Comparison of ENCODE assay signal across 9 cellular contexts in the genomic region with DNA sequence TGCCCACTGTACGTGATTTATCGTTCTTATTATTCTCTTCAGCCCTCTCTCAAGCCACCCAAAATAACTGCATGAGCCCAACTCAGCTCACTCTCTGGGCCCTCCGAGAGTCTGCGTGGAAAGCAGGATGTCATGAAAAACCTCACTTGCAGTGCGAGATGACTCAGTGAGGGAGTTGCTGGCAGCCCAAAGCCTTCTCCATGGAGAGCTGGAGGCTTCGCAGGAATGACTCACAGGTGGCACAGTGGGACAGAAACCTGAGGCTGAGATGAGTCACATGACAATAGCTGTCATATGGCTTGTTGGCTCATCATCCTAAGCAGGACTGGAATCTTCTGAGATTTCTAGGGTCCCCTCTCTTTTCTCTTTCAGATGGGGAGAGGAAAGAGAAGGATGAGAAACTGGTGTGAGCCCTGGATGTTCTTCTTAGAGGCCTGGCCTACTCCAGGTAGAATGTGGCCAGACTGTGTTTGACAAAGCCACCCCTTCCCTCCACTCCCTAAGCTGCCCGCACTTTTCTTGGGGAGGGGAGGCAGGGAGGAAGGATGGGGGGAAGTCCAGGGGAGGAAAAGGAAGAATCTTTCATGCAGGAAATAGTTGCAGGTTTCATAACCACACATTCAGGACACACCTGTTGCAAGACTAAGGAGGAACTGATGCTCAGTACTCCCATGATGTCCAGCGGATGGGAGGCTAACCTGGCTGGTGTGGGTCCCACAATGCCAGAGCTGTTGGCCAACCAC.
DNase-seq lines count a peak whose midpoint lies in the region; ATAC-seq, FAIRE-seq and TF ChIP-seq lines count a peak whose summit lies in the region.
"Had no signal": no experiment of that assay in that cellular context is flagged by ENCODE, and none has a peak within 500 bp of the region (broad histone marks: within the 10 kb centered on the region; RNA-seq: fewer than 3 reads in every experiment).

No MANE protein-coding gene starts in this region.

- H2AFZ ChIP-seq in HepG2 (ENCODE audit: low read length), result no peak overlapping the region

- H3K27me3 Mint-ChIP-seq in activated naive CD8-positive, alpha-beta T cell treated with anti-CD3 and anti-CD28 coated beads, Interleukin-2, amount 50 U/mL, for 24 hours, result peaks cover 3% of the 10 kb centered on the region

- no peak for TF ChIP-seq EP300 in HepG2 (IDR thresholded peaks at IDR 0.05; ENCODE audit: low read depth in 2 of 2, low read length in 2 of 2)
- no peak for TF ChIP-seq EP300 in HepG2 (CRISPR knock-in tag; IDR thresholded peaks at IDR 0.05; ENCODE audit: borderline replicate concordance)

- H3K27me3 ChIP-seq in HepG2 (ENCODE audit: control insufficient read depth in 1 of 2, insufficient read depth in 2 of 2, low read length in 2 of 2) (peaks cover 5 to 57% of the 10 kb centered on the region in 2 experiments; a peak in 4 of 5 replicates), uterus (no peaks in the 10 kb centered on the region)

- H3K9me3 ChIP-seq in HepG2 (ENCODE audit: low read length), result no peaks in the 10 kb centered on the region
- no peaks in the 10 kb centered on the region for H3K9me3 ChIP-seq in uterus

- H4K20me1 ChIP-seq in HepG2 (ENCODE audit: insufficient read depth, low read length), result no peaks in the 10 kb centered on the region

- no peaks in the 10 kb centered on the region for H3K79me2 ChIP-seq in HepG2 (ENCODE audit: insufficient read depth, low read length)

- peak; percentile 60 to 76 for DNase-seq in activated naive CD4-positive, alpha-beta T cell treated with anti-CD3 and anti-CD28 coated beads, Interleukin-2, amount 50 U/mL, for 72 hours (ENCODE audit: low spot score in 2 of 2)
- DNase-seq in activated naive CD4-positive, alpha-beta T cell treated with anti-CD3 and anti-CD28 coated beads, Interleukin-2, amount 50 U/mL, for 16 hours, result no peak
- DNase-seq in activated naive CD8-positive, alpha-beta T cell treated with anti-CD3 and anti-CD28 coated beads, Interleukin-2, amount 50 U/mL, for 24 hours, result peak; percentile 26
- DNase-seq in HepG2 (ENCODE audit: low spot score), result peak; percentile 23
- DNase-seq in uterus, result peak; percentile 15 to 33
- DNase-seq in DMS79 (lab: John Stamatoyannopoulos, UW), result no peak
- DNase-seq in NCI-H510A treated with DMSO at 0.1 percent for 48 hours (lab: John Stamatoyannopoulos, UW), result no peak
- DNase-seq: activated B cell treated with CpG ODN at 0.5 μM for 24 hours had no signal

- POLR2A ChIA-PET in HepG2 (lab: Yijun Ruan, JAX), result no interaction called here

- no peaks in the 10 kb centered on the region for H3K9me3 Mint-ChIP-seq in activated naive CD4-positive, alpha-beta T cell treated with anti-CD3 and anti-CD28 coated beads, Interleukin-2, amount 50 U/mL, for 72 hours
- H3K9me3 Mint-ChIP-seq in activated naive CD8-positive, alpha-beta T cell treated with anti-CD3 and anti-CD28 coated beads, Interleukin-2, amount 50 U/mL, for 24 hours, result no peaks in the 10 kb centered on the region
- H3K9me3 Mint-ChIP-seq: activated B cell treated with CpG ODN at 0.5 μM for 24 hours had no signal

- ATAC-seq in activated naive CD4-positive, alpha-beta T cell treated with anti-CD3 and anti-CD28 coated beads, Interleukin-2, amount 50 U/mL, for 72 hours, result peak; percentile 98 to 99
- peak; percentile 86 for ATAC-seq in activated naive CD8-positive, alpha-beta T cell treated with anti-CD3 and anti-CD28 coated beads, Interleukin-2, amount 50 U/mL, for 24 hours
- ATAC-seq in HepG2, result peak; percentile 25; the same call in 1 of the 3 replicates
- ATAC-seq in GM18511 (IDR thresholded peaks at IDR 0.05; ENCODE audit: unreplicated experiment), result no peak

- no peak overlapping the region for H3K4me2 ChIP-seq in HepG2 (ENCODE audit: low read depth, low read length)

- in situ Hi-C loops in HepG2 (cut with HindIII; ENCODE audit: extremely low pct_ligation_motif_present, low pct_unique_long_range_greater_than_20kb), result no loop called here

- H3K4me1 ChIP-seq in HepG2 (ENCODE audit: insufficient read depth, low read length) (no peaks in the 10 kb centered on the region), uterus (no peaks in the 10 kb centered on the region)

- TF ChIP-seq CTCF in HepG2 (CRISPR knock-in tag; IDR thresholded peaks at IDR 0.05), result no peak
- TF ChIP-seq CTCF in uterus (IDR thresholded peaks at IDR 0.05), result no peak

- no peak for TF ChIP-seq RAD21 in HepG2 (CRISPR knock-in tag; IDR thresholded peaks at IDR 0.05)

- BruUV-seq in HepG2 (replicated peaks; lab: Mats Ljungman, UMichigan), result no TSS peak

- intact Hi-C loops in HepG2 (cut with micrococcal nuclease; ENCODE audit: unreplicated experiment) (no loop called here), uterus (cut with DNase I; ENCODE audit: low total_unique reads) (no loop called here)

- CTCF ChIA-PET in HepG2 (lab: Yijun Ruan, JAX; ENCODE audit: low intra/inter-chr PET ratio, low total read pairs), result no interaction called here

- peaks cover 5% of the 10 kb centered on the region for H3K4me1 Mint-ChIP-seq in activated naive CD8-positive, alpha-beta T cell treated with anti-CD3 and anti-CD28 coated beads, Interleukin-2, amount 50 U/mL, for 24 hours
- H3K4me1 Mint-ChIP-seq: activated B cell treated with CpG ODN at 0.5 μM for 24 hours had no signal

- H3K36me3 Mint-ChIP-seq in activated naive CD4-positive, alpha-beta T cell treated with anti-CD3 and anti-CD28 coated beads, Interleukin-2, amount 50 U/mL, for 72 hours, result no peaks in the 10 kb centered on the region
- no peaks in the 10 kb centered on the region for H3K36me3 Mint-ChIP-seq in activated naive CD8-positive, alpha-beta T cell treated with anti-CD3 and anti-CD28 coated beads, Interleukin-2, amount 50 U/mL, for 24 hours (ENCODE audit: low read depth)

- H3K4me3 ChIP-seq in HepG2 (replicated peaks in 1 of 3; ENCODE audit: insufficient read depth in 1 of 3, low read depth in 2 of 3, low read length in 3 of 3) (no peak overlapping the region), uterus (no peak overlapping the region)

- H3K27ac ChIP-seq in HepG2 (ENCODE audit: extremely low read length, insufficient read depth, low read length) (no peak overlapping the region), uterus (no peak overlapping the region)

- H3K4me3 Mint-ChIP-seq in activated naive CD8-positive, alpha-beta T cell treated with anti-CD3 and anti-CD28 coated beads, Interleukin-2, amount 50 U/mL, for 24 hours, result no peak overlapping the region
- H3K4me3 Mint-ChIP-seq: activated B cell treated with CpG ODN at 0.5 μM for 24 hours had no signal

- peak overlapping the region in 1 of 2 donors; percentile 8 for H3K27ac Mint-ChIP-seq in activated naive CD4-positive, alpha-beta T cell treated with anti-CD3 and anti-CD28 coated beads, Interleukin-2, amount 50 U/mL, for 72 hours
- H3K27ac Mint-ChIP-seq in activated naive CD8-positive, alpha-beta T cell treated with anti-CD3 and anti-CD28 coated beads, Interleukin-2, amount 50 U/mL, for 24 hours, result no peak overlapping the region
- H3K27ac Mint-ChIP-seq: activated B cell treated with CpG ODN at 0.5 μM for 24 hours had no signal

- H3K36me3 ChIP-seq in HepG2 (replicated peaks in 1 of 2; ENCODE audit: control insufficient read depth in 1 of 2, insufficient read depth in 2 of 2, low read length in 2 of 2) (no peaks in the 10 kb centered on the region), uterus (no peaks in the 10 kb centered on the region)

- H3K9ac ChIP-seq in HepG2 (ENCODE audit: insufficient read depth, low read depth, low read length), result no peak overlapping the region

- 6% methylated on average over 8 of the region's 8 CpGs for WGBS in HepG2 (ENCODE audit: low lambda C conversion rate)

- no peak for TF ChIP-seq POLR2A in HepG2 (IDR thresholded peaks at IDR 0.05; ENCODE audit: insufficient read depth in 1 of 2, low read depth in 2 of 2, low read length in 2 of 2)
- TF ChIP-seq POLR2A in uterus (IDR thresholded peaks at IDR 0.05), result no peak

- no peak for FAIRE-seq in HepG2 (lab: Jason Lieb, UNC)

TF ChIP-seq in HepG2, 621 proteins besides CTCF, POLR2A, EP300 and RAD21 (continues in another document):
- TF ChIP-seq PCBP2 (optimal IDR thresholded peaks at IDR 0.05; ENCODE audit: low read depth, low read length, poor library complexity, severe bottlenecking), result no peak
- TF ChIP-seq ZBTB7B (CRISPR knock-in tag; IDR thresholded peaks at IDR 0.05), result no peak
- TF ChIP-seq ELF4 (CRISPR knock-in tag; IDR thresholded peaks at IDR 0.05; ENCODE audit: borderline replicate concordance), result no peak
- TF ChIP-seq SALL1 (CRISPR knock-in tag; IDR thresholded peaks at IDR 0.05), result no peak
- TF ChIP-seq RAD51 (IDR thresholded peaks at IDR 0.05; ENCODE audit: borderline replicate concordance), result peak; percentile 40; the same call in 1 of the 2 replicates
- no peak for TF ChIP-seq TAF1 (CRISPR knock-in tag; IDR thresholded peaks at IDR 0.05)
- TF ChIP-seq TCF7L2 (IDR thresholded peaks at IDR 0.05; ENCODE audit: low read depth, low read length), result no peak
- TF ChIP-seq KDM6A (CRISPR knock-in tag; IDR thresholded peaks at IDR 0.05; ENCODE audit: low read depth), result no peak
- TF ChIP-seq MTA3 (CRISPR knock-in tag; IDR thresholded peaks at IDR 0.05), result no peak
- no peak for TF ChIP-seq NRL (CRISPR knock-in tag; IDR thresholded peaks at IDR 0.05; ENCODE audit: borderline replicate concordance)
- TF ChIP-seq PAWR (CRISPR knock-in tag; IDR thresholded peaks at IDR 0.05; ENCODE audit: borderline replicate concordance), result no peak
- no peak for TF ChIP-seq ZBTB42 (CRISPR knock-in tag; IDR thresholded peaks at IDR 0.05)
- TF ChIP-seq CCDC6 (CRISPR knock-in tag; IDR thresholded peaks at IDR 0.05), result no peak
- no peak for TF ChIP-seq HMGA1 (CRISPR knock-in tag; conservative IDR thresholded peaks at IDR 0.05)
- TF ChIP-seq CREB1 (IDR thresholded peaks at IDR 0.05), result 0 out of 2 replicates have a peak, but pooled peaks have one; percentile 33
- no peak for TF ChIP-seq CREB1 (CRISPR knock-in tag; IDR thresholded peaks at IDR 0.05)
- peak; percentile 69 for TF ChIP-seq FOSL2 (CRISPR knock-in tag; IDR thresholded peaks at IDR 0.05)

Comparison
In these comparisons a context has a peak if more than half of its experiments do, and no peak if none do; other contexts are left out.
1. DNase-seq: peak in activated naive CD4-positive, alpha-beta T cell treated with anti-CD3 and anti-CD28 coated beads, Interleukin-2, amount 50 U/mL, for 72 hours (2 of 2), activated naive CD8-positive, alpha-beta T cell treated with anti-CD3 and anti-CD28 coated beads, Interleukin-2, amount 50 U/mL, for 24 hours (single experiment), HepG2 (single experiment) and uterus (2 of 2); none in activated naive CD4-positive, alpha-beta T cell treated with anti-CD3 and anti-CD28 coated beads, Interleukin-2, amount 50 U/mL, for 16 hours (single experiment), DMS79 (single experiment) and NCI-H510A treated with DMSO at 0.1 percent for 48 hours (single experiment).